ENCODE assay signal across 1 cellular context in the genomic region with DNA sequence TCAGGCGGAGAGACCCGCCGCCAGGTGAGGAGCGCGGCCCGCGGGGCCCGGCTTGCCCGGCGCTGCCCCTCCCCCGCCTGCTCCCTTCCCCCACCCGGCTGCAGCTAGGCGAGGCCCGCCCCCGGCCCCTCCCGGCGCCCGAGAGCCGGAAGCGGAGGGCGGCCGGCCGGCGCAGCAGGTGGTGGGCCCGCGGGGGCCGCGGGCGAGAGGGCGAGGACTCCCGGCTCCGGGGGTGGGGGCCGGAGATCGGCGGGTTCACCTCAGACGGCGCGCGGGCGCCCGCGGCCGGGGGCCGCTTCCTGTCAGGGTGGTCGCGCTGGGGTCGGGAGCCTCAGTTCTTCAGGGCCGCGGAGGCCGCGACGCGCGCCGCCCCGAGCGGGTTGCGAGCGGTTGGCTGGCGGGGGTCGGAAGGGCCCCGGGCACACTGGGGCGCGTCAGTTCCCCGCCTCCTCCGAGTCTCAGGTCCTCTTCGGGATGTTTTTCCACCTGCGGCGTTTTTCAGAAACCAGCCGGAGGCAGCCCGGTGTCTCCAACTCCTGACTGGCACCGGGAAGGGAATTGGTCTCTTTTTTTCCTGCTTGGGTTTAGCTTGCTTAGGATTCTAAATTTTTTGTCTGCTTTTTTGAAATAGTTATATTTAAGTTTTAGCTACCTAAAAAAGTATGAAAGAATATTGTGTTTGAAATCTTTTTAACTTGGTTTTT.
A peak's percentile ranks its signal among the peaks of the same experiment; 100 is the strongest.
TF ChIP-seq lines count a peak whose summit lies in the region.

No MANE protein-coding gene starts in this region.

TF ChIP-seq in K562, 482 proteins besides CTCF, POLR2A, EP300 and RAD21 (continued from another document):
- TF ChIP-seq, protein P1, sequence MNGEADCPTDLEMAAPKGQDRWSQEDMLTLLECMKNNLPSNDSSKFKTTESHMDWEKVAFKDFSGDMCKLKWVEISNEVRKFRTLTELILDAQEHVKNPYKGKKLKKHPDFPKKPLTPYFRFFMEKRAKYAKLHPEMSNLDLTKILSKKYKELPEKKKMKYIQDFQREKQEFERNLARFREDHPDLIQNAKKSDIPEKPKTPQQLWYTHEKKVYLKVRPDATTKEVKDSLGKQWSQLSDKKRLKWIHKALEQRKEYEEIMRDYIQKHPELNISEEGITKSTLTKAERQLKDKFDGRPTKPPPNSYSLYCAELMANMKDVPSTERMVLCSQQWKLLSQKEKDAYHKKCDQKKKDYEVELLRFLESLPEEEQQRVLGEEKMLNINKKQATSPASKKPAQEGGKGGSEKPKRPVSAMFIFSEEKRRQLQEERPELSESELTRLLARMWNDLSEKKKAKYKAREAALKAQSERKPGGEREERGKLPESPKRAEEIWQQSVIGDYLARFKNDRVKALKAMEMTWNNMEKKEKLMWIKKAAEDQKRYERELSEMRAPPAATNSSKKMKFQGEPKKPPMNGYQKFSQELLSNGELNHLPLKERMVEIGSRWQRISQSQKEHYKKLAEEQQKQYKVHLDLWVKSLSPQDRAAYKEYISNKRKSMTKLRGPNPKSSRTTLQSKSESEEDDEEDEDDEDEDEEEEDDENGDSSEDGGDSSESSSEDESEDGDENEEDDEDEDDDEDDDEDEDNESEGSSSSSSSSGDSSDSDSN (IDR thresholded peaks at IDR 0.05; ENCODE audit: borderline replicate concordance in 1 of 2, low read depth in 2 of 2, low read length in 2 of 2), result 0 out of 4 replicates have a peak, but pooled peaks of 1 of the 2 experiments have one; percentile 26
- TF ChIP-seq SIN3B (IDR thresholded peaks at IDR 0.05; ENCODE audit: low read depth), result peak; percentile 63; the same call in 1 of the 2 replicates
- no peak for TF ChIP-seq ZSCAN29 (IDR thresholded peaks at IDR 0.05)
- TF ChIP-seq, protein P2, sequence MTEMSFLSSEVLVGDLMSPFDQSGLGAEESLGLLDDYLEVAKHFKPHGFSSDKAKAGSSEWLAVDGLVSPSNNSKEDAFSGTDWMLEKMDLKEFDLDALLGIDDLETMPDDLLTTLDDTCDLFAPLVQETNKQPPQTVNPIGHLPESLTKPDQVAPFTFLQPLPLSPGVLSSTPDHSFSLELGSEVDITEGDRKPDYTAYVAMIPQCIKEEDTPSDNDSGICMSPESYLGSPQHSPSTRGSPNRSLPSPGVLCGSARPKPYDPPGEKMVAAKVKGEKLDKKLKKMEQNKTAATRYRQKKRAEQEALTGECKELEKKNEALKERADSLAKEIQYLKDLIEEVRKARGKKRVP (CRISPR knock-in tag; IDR thresholded peaks at IDR 0.05), result no peak
- no peak for TF ChIP-seq HDAC3 (IDR thresholded peaks at IDR 0.05; ENCODE audit: borderline replicate concordance, partially characterized antibody)
- peak; percentile 2 for TF ChIP-seq RBM25 (IDR thresholded peaks at IDR 0.05; ENCODE audit: low read depth, low read length, severe bottlenecking)
- TF ChIP-seq CBFB (CRISPR knock-in tag; IDR thresholded peaks at IDR 0.05), result no peak
- TF ChIP-seq HCFC1 (IDR thresholded peaks at IDR 0.05; ENCODE audit: low read depth, low read length), result no peak
- TF ChIP-seq CCNT2 (IDR thresholded peaks at IDR 0.05; ENCODE audit: borderline replicate concordance, extremely low read depth, insufficient read length, low read depth, low read length), result peak; percentile 15
- TF ChIP-seq SIN3A (IDR thresholded peaks at IDR 0.05; ENCODE audit: borderline replicate concordance in 2 of 2, control insufficient read depth in 1 of 2, low read depth in 2 of 2, low read length in 2 of 2), result peak in 1 of 2 experiments; percentile 48; a peak in 1 of 4 replicates
- TF ChIP-seq KLF6 (CRISPR knock-in tag; IDR thresholded peaks at IDR 0.05; ENCODE audit: borderline replicate concordance), result 0 out of 2 replicates have a peak, but pooled peaks have one; percentile 33
- no peak for TF ChIP-seq CTBP1 (IDR thresholded peaks at IDR 0.05; ENCODE audit: borderline replicate concordance)
- no peak for TF ChIP-seq ARNT (IDR thresholded peaks at IDR 0.05)
- TF ChIP-seq, protein P3, sequence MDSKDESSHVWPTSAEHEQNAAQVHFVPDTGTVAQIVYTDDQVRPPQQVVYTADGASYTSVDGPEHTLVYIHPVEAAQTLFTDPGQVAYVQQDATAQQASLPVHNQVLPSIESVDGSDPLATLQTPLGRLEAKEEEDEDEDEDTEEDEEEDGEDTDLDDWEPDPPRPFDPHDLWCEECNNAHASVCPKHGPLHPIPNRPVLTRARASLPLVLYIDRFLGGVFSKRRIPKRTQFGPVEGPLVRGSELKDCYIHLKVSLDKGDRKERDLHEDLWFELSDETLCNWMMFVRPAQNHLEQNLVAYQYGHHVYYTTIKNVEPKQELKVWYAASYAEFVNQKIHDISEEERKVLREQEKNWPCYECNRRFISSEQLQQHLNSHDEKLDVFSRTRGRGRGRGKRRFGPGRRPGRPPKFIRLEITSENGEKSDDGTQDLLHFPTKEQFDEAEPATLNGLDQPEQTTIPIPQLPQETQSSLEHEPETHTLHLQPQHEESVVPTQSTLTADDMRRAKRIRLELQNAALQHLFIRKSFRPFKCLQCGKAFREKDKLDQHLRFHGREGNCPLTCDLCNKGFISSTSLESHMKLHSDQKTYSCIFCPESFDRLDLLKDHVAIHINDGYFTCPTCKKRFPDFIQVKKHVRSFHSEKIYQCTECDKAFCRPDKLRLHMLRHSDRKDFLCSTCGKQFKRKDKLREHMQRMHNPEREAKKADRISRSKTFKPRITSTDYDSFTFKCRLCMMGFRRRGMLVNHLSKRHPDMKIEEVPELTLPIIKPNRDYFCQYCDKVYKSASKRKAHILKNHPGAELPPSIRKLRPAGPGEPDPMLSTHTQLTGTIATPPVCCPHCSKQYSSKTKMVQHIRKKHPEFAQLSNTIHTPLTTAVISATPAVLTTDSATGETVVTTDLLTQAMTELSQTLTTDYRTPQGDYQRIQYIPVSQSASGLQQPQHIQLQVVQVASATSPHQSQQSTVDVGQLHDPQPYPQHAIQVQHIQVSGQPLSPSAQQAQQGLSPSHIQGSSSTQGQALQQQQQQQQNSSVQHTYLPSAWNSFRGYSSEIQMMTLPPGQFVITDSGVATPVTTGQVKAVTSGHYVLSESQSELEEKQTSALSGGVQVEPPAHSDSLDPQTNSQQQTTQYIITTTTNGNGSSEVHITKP (IDR thresholded peaks at IDR 0.05; ENCODE audit: partially characterized antibody), result no peak
- TF ChIP-seq, protein P4, sequence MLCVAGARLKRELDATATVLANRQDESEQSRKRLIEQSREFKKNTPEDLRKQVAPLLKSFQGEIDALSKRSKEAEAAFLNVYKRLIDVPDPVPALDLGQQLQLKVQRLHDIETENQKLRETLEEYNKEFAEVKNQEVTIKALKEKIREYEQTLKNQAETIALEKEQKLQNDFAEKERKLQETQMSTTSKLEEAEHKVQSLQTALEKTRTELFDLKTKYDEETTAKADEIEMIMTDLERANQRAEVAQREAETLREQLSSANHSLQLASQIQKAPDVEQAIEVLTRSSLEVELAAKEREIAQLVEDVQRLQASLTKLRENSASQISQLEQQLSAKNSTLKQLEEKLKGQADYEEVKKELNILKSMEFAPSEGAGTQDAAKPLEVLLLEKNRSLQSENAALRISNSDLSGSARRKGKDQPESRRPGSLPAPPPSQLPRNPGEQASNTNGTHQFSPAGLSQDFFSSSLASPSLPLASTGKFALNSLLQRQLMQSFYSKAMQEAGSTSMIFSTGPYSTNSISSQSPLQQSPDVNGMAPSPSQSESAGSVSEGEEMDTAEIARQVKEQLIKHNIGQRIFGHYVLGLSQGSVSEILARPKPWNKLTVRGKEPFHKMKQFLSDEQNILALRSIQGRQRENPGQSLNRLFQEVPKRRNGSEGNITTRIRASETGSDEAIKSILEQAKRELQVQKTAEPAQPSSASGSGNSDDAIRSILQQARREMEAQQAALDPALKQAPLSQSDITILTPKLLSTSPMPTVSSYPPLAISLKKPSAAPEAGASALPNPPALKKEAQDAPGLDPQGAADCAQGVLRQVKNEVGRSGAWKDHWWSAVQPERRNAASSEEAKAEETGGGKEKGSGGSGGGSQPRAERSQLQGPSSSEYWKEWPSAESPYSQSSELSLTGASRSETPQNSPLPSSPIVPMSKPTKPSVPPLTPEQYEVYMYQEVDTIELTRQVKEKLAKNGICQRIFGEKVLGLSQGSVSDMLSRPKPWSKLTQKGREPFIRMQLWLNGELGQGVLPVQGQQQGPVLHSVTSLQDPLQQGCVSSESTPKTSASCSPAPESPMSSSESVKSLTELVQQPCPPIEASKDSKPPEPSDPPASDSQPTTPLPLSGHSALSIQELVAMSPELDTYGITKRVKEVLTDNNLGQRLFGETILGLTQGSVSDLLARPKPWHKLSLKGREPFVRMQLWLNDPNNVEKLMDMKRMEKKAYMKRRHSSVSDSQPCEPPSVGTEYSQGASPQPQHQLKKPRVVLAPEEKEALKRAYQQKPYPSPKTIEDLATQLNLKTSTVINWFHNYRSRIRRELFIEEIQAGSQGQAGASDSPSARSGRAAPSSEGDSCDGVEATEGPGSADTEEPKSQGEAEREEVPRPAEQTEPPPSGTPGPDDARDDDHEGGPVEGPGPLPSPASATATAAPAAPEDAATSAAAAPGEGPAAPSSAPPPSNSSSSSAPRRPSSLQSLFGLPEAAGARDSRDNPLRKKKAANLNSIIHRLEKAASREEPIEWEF (CRISPR knock-in tag; IDR thresholded peaks at IDR 0.05), result no peak
- TF ChIP-seq EWSR1 (IDR thresholded peaks at IDR 0.05; ENCODE audit: borderline replicate concordance, low read depth, partially characterized antibody), result no peak
- no peak for TF ChIP-seq HSF4 (CRISPR knock-in tag; IDR thresholded peaks at IDR 0.05; ENCODE audit: borderline replicate concordance)
- no peak for TF ChIP-seq NBN (IDR thresholded peaks at IDR 0.05; ENCODE audit: low read depth)
- TF ChIP-seq RAD51 (IDR thresholded peaks at IDR 0.05; ENCODE audit: borderline replicate concordance, low read depth), result no peak
- TF ChIP-seq, protein P5, sequence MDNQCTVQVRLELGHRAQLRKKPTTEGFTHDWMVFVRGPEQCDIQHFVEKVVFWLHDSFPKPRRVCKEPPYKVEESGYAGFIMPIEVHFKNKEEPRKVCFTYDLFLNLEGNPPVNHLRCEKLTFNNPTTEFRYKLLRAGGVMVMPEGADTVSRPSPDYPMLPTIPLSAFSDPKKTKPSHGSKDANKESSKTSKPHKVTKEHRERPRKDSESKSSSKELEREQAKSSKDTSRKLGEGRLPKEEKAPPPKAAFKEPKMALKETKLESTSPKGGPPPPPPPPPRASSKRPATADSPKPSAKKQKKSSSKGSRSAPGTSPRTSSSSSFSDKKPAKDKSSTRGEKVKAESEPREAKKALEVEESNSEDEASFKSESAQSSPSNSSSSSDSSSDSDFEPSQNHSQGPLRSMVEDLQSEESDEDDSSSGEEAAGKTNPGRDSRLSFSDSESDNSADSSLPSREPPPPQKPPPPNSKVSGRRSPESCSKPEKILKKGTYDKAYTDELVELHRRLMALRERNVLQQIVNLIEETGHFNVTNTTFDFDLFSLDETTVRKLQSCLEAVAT (IDR thresholded peaks at IDR 0.05), result 0 out of 4 replicates have a peak, but pooled peaks of 1 of the 2 experiments have one; percentile 10
- TF ChIP-seq HMGN3 (IDR thresholded peaks at IDR 0.05; ENCODE audit: borderline replicate concordance, extremely low read depth, insufficient read length, low read depth, low read length), result peak; percentile 11
- TF ChIP-seq ZFX (CRISPR knock-in tag; IDR thresholded peaks at IDR 0.05), result peak; percentile 71
- TF ChIP-seq, protein P6, sequence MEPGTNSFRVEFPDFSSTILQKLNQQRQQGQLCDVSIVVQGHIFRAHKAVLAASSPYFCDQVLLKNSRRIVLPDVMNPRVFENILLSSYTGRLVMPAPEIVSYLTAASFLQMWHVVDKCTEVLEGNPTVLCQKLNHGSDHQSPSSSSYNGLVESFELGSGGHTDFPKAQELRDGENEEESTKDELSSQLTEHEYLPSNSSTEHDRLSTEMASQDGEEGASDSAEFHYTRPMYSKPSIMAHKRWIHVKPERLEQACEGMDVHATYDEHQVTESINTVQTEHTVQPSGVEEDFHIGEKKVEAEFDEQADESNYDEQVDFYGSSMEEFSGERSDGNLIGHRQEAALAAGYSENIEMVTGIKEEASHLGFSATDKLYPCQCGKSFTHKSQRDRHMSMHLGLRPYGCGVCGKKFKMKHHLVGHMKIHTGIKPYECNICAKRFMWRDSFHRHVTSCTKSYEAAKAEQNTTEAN (CRISPR knock-in tag; IDR thresholded peaks at IDR 0.05), result no peak
- no peak for TF ChIP-seq ZKSCAN8 (CRISPR knock-in tag; IDR thresholded peaks at IDR 0.05)
- no peak for TF ChIP-seq SAFB2 (IDR thresholded peaks at IDR 0.05; ENCODE audit: borderline replicate concordance, low read depth, low read length, severe bottlenecking)
- peak; percentile 64 for TF ChIP-seq RB1 (IDR thresholded peaks at IDR 0.05; ENCODE audit: low read depth)
TF ChIP-seq in K562: peak in this region for 45.
